In the genomic region with DNA sequence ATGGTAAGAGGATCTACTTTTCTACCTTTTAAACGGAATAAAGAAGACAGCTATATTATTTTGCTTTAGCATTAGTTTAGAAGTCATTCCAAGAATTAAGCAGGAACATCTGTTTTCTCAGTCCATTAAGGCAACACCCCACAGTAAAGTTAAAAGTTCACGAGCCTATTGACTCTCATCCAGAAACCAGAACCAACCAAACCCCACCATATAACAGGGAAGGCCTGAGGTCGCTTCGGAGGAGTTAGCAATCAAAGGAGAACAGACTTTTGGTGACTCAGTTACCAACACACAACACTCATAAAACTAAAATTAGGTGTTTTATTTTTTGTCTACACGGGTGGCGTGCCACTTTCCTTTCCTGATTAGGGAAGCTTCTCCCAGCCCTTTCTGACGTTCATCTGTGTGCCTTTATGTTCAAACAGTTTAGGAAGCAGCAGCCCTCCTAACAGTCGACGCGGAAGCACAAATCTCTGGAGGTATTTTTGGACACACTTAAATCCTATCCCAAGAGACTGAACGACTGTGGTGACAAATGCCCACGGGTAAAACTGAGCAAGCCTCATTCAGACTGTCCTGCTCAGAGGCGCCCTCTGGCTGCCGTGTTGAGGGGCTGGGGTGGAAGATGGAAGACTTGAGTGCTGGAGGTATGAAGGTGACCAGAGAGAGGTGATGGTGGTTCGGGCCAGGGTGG, we compare ENCODE assay signal across 2 cellular contexts.
A peak's percentile ranks its signal among the peaks of the same experiment; 100 is the strongest.
TF ChIP-seq lines count a peak whose summit lies in the region.

No MANE protein-coding gene starts in this region.

TF ChIP-seq in GM23338, 12 proteins besides CTCF, POLR2A, EP300 and RAD21 (continued from another document):
- TF ChIP-seq, protein P1, sequence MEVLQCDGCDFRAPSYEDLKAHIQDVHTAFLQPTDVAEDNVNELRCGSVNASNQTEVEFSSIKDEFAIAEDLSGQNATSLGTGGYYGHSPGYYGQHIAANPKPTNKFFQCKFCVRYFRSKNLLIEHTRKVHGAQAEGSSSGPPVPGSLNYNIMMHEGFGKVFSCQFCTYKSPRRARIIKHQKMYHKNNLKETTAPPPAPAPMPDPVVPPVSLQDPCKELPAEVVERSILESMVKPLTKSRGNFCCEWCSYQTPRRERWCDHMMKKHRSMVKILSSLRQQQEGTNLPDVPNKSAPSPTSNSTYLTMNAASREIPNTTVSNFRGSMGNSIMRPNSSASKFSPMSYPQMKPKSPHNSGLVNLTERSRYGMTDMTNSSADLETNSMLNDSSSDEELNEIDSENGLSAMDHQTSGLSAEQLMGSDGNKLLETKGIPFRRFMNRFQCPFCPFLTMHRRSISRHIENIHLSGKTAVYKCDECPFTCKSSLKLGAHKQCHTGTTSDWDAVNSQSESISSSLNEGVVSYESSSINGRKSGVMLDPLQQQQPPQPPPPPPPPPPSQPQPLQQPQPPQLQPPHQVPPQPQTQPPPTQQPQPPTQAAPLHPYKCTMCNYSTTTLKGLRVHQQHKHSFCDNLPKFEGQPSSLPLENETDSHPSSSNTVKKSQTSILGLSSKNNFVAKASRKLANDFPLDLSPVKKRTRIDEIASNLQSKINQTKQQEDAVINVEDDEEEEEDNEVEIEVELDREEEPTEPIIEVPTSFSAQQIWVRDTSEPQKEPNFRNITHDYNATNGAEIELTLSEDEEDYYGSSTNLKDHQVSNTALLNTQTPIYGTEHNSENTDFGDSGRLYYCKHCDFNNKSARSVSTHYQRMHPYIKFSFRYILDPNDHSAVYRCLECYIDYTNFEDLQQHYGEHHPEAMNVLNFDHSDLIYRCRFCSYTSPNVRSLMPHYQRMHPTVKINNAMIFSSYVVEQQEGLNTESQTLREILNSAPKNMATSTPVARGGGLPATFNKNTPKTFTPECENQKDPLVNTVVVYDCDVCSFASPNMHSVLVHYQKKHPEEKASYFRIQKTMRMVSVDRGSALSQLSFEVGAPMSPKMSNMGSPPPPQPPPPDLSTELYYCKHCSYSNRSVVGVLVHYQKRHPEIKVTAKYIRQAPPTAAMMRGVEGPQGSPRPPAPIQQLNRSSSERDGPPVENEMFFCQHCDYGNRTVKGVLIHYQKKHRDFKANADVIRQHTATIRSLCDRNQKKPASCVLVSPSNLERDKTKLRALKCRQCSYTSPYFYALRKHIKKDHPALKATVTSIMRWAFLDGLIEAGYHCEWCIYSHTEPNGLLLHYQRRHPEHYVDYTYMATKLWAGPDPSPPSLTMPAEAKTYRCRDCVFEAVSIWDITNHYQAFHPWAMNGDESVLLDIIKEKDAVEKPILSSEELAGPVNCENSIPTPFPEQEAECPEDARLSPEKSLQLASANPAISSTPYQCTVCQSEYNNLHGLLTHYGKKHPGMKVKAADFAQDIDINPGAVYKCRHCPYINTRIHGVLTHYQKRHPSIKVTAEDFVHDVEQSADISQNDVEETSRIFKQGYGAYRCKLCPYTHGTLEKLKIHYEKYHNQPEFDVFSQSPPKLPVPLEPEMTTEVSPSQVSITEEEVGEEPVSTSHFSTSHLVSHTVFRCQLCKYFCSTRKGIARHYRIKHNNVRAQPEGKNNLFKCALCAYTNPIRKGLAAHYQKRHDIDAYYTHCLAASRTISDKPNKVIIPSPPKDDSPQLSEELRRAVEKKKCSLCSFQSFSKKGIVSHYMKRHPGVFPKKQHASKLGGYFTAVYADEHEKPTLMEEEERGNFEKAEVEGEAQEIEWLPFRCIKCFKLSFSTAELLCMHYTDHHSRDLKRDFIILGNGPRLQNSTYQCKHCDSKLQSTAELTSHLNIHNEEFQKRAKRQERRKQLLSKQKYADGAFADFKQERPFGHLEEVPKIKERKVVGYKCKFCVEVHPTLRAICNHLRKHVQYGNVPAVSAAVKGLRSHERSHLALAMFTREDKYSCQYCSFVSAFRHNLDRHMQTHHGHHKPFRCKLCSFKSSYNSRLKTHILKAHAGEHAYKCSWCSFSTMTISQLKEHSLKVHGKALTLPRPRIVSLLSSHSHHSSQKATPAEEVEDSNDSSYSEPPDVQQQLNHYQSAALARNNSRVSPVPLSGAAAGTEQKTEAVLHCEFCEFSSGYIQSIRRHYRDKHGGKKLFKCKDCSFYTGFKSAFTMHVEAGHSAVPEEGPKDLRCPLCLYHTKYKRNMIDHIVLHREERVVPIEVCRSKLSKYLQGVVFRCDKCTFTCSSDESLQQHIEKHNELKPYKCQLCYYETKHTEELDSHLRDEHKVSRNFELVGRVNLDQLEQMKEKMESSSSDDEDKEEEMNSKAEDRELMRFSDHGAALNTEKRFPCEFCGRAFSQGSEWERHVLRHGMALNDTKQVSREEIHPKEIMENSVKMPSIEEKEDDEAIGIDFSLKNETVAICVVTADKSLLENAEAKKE (CRISPR knock-in tag; IDR thresholded peaks at IDR 0.05), result peak; percentile 19; the same call in 1 of the 2 replicates

TF ChIP-seq in neural cell, 6 proteins besides CTCF, POLR2A, EP300 and RAD21:
- TF ChIP-seq, protein P2, sequence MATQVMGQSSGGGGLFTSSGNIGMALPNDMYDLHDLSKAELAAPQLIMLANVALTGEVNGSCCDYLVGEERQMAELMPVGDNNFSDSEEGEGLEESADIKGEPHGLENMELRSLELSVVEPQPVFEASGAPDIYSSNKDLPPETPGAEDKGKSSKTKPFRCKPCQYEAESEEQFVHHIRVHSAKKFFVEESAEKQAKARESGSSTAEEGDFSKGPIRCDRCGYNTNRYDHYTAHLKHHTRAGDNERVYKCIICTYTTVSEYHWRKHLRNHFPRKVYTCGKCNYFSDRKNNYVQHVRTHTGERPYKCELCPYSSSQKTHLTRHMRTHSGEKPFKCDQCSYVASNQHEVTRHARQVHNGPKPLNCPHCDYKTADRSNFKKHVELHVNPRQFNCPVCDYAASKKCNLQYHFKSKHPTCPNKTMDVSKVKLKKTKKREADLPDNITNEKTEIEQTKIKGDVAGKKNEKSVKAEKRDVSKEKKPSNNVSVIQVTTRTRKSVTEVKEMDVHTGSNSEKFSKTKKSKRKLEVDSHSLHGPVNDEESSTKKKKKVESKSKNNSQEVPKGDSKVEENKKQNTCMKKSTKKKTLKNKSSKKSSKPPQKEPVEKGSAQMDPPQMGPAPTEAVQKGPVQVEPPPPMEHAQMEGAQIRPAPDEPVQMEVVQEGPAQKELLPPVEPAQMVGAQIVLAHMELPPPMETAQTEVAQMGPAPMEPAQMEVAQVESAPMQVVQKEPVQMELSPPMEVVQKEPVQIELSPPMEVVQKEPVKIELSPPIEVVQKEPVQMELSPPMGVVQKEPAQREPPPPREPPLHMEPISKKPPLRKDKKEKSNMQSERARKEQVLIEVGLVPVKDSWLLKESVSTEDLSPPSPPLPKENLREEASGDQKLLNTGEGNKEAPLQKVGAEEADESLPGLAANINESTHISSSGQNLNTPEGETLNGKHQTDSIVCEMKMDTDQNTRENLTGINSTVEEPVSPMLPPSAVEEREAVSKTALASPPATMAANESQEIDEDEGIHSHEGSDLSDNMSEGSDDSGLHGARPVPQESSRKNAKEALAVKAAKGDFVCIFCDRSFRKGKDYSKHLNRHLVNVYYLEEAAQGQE (IDR thresholded peaks at IDR 0.05; ENCODE audit: borderline replicate concordance), result no peak
- TF ChIP-seq SMC3 (conservative IDR thresholded peaks at IDR 0.05; ENCODE audit: poor library complexity) (no peak), EZH2 (IDR thresholded peaks at IDR 0.05; ENCODE audit: borderline replicate concordance, insufficient read depth, low read length, poor library complexity, severe bottlenecking) (no peak), MXI1 (conservative IDR thresholded peaks at IDR 0.05; ENCODE audit: poor library complexity, severe bottlenecking) (no peak), TAF1 (IDR thresholded peaks at IDR 0.05; ENCODE audit: low read depth) (no peak), POLR2AphosphoS5 (IDR thresholded peaks at IDR 0.05) (no peak)
